In the genomic region with DNA sequence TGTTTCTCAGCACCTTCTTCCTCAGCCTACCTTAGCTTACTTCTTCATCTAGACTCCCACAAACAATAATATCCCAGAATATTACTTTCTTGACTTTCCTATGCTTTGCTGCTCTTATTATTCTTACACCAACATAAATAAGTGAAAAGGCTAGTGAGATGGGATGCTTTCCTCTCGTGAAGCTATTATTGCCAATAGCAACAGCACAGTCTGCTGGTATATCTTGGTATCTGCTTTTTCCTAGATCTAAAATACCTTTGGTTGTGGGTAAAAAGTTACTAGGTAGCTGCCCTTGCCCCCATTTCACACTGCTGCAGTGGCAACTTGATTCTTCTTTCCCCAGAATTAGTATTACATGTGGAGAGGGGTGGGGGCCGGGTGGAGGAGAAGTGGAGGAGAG, we compare ENCODE assay signal across 20 cellular contexts. TPM values are rescaled to one million over a fixed set of nuclear protein-coding genes. Genes with fewer than 3 reads are reported as not detected.
DNase-seq lines count a peak whose midpoint lies in the region; ATAC-seq, FAIRE-seq and TF ChIP-seq lines count a peak whose summit lies in the region.
"Had no signal": no experiment of that assay in that cellular context is flagged by ENCODE, and none has a peak within 500 bp of the region (broad histone marks: within the 10 kb centered on the region; RNA-seq: fewer than 3 reads in every experiment).

No MANE protein-coding gene starts in this region.

- H3K9me3 ChIP-seq in A549 = no peaks in the 10 kb centered on the region
- H3K9me3 ChIP-seq: Caco-2, stomach had no signal

- DNase-seq in A549 (ENCODE audit: low read depth in 1 of 2, low spot score in 1 of 2) (peak in 1 of 2 experiments; percentile 15), RWPE1 (ENCODE audit: low spot score) (no peak), fibroblast of pulmonary artery (ENCODE audit: low read depth) (no peak), hepatic stellate cell (ENCODE audit: low spot score) (no peak), T-cell (no peak)
- no peak for DNase-seq in activated CD4-positive, alpha-beta T cell treated with anti-CD3 and anti-CD28 coated beads, Interleukin-2, amount 50 U/mL, for 1 hour
- DNase-seq: Caco-2; cerebellar nuclear complex; foreskin melanocyte; KBM-7; left ventricle myocardium superior; NCI-H1105 treated with DMSO at 0.1 percent for 48 hours; NCI-H69; stimulated activated CD4-positive, alpha-beta T cell treated with anti-CD3 and anti-CD28 coated beads, Interleukin-2, amount 100 ng/mL, for 24 hours; stomach had no signal

- H3K4me2 ChIP-seq in A549 = no peak overlapping the region

- no peaks in the 10 kb centered on the region for H3K9me3 Mint-ChIP-seq in T-cell
- H3K9me3 Mint-ChIP-seq: activated T-helper 17 cell treated with anti-CD3 and anti-CD28 coated beads, Interleukin-2, amount 50 U/mL, for 72 hours had no signal

- H3K4me1 ChIP-seq in A549 = no peaks in the 10 kb centered on the region
- H3K4me1 ChIP-seq: Caco-2, stomach had no signal

- peak; percentile 34; the same call in 1 of the 3 replicates for TF ChIP-seq CTCF in A549 (IDR thresholded peaks at IDR 0.05)
- 0 out of 2 replicates have a peak, but pooled peaks have one; percentile 3 for TF ChIP-seq CTCF in GM12874 (IDR thresholded peaks at IDR 0.05; ENCODE audit: insufficient read depth, low read depth, low read length)
- TF ChIP-seq CTCF in RWPE1 (conservative IDR thresholded peaks at IDR 0.05; ENCODE audit: low read depth) = peak; percentile 17; the same call in 1 of the 2 replicates
- peak; percentile 29 for TF ChIP-seq CTCF in fibroblast of pulmonary artery (IDR thresholded peaks at IDR 0.05; ENCODE audit: low read length, missing control alignments)

- POLR2A ChIA-PET in A549 (lab: Yijun Ruan, JAX) (interaction anchor here (0.5 kb wide), 1 partner anchor 55 kb away, joined by 4 read pairs; no protein-coding TSS in a partner anchor), RWPE1 (lab: Yijun Ruan, JAX; ENCODE audit: low non-redundant PET) (no interaction called here), T-cell (lab: Charles Lee) (no interaction called here)

- H3K4me3 Mint-ChIP-seq in T-cell = no peak overlapping the region
- H3K4me3 Mint-ChIP-seq: activated T-helper 17 cell treated with anti-CD3 and anti-CD28 coated beads, Interleukin-2, amount 50 U/mL, for 72 hours had no signal

- no peak for TF ChIP-seq EP300 in A549 (IDR thresholded peaks at IDR 0.05)

- CTCF ChIA-PET in A549 (lab: Yijun Ruan, JAX) = interaction anchor here (0.6 to 22.4 kb wide), 13 partner anchors 9 to 164 kb away, joined by 3 to 321 read pairs (median 4); a partner anchor contains a TSS
- CTCF ChIA-PET in RWPE1 (lab: Yijun Ruan, JAX) = interaction anchor here (0.6 to 1.1 kb wide), 3 partner anchors 10 to 105 kb away, joined by 3 read pairs; no protein-coding TSS in a partner anchor
- CTCF ChIA-PET in T-cell (lab: Charles Lee) = interaction anchor here in 1 of 2 donors (1.4 kb wide), 1 partner anchor 56 kb away, joined by 3 read pairs; no protein-coding TSS in a partner anchor

- ATAC-seq in A549 (no peak), HG02588 (IDR thresholded peaks at IDR 0.05; ENCODE audit: unreplicated experiment) (no peak), T-cell (replicated peaks in 1 of 4) (no peak)
- ATAC-seq: activated T-helper 17 cell treated with anti-CD3 and anti-CD28 coated beads, Interleukin-2, amount 50 U/mL, for 72 hours; left ventricle myocardium superior had no signal

- WGBS in A549 (ENCODE audit: missing lambda C conversion rate) = 68% methylated on average over 2 of the region's 2 CpGs

- no peak for TF ChIP-seq POLR2A in A549 (IDR thresholded peaks at IDR 0.05; ENCODE audit: low read length)

- H3K27ac Mint-ChIP-seq in T-cell = no peak overlapping the region
- H3K27ac Mint-ChIP-seq: activated T-helper 17 cell treated with anti-CD3 and anti-CD28 coated beads, Interleukin-2, amount 50 U/mL, for 72 hours had no signal

- no peaks in the 10 kb centered on the region for H3K27me3 Mint-ChIP-seq in T-cell
- H3K27me3 Mint-ChIP-seq: activated T-helper 17 cell treated with anti-CD3 and anti-CD28 coated beads, Interleukin-2, amount 50 U/mL, for 72 hours had no signal

- peak; percentile 35 to 52; a peak in 4 of 5 replicates for TF ChIP-seq RAD21 in A549 (conservative IDR thresholded peaks at IDR 0.05 in 1 of 2, IDR thresholded peaks at IDR 0.05 in 1 of 2)

- FAIRE-seq in A549 (lab: Jason Lieb, UNC) = no peak

- peaks cover 28% of the 10 kb centered on the region for H3K36me3 Mint-ChIP-seq in T-cell

- H3K4me3 ChIP-seq in A549 (no peak overlapping the region), fibroblast of pulmonary artery (replicated peaks; ENCODE audit: low read depth, low read length) (no peak overlapping the region)
- H3K4me3 ChIP-seq: stomach had no signal

- H3K4me1 Mint-ChIP-seq in T-cell = no peaks in the 10 kb centered on the region

- no peak overlapping the region for H3K27ac ChIP-seq in A549
- no peak overlapping the region for H3K27ac ChIP-seq in RWPE1
- H3K27ac ChIP-seq: HL-60, stomach had no signal

TF ChIP-seq in A549, 52 proteins besides CTCF, POLR2A, EP300 and RAD21:
- TF ChIP-seq POLR2AphosphoS2 (conservative IDR thresholded peaks at IDR 0.05; ENCODE audit: low read length) (no peak), CHD2 (IDR thresholded peaks at IDR 0.05; ENCODE audit: low read length, partially characterized antibody) (no peak), FOXS1 (CRISPR knock-in tag; IDR thresholded peaks at IDR 0.05) (no peak), ESRRA (IDR thresholded peaks at IDR 0.05; ENCODE audit: borderline replicate concordance, low read length) (no peak), HOXB5 (CRISPR knock-in tag; IDR thresholded peaks at IDR 0.05) (no peak), TFCP2L1 (CRISPR knock-in tag; IDR thresholded peaks at IDR 0.05) (no peak), CHD4 (IDR thresholded peaks at IDR 0.05; ENCODE audit: borderline replicate concordance) (no peak), FOSL2 (IDR thresholded peaks at IDR 0.05) (no peak), FOSL2 (CRISPR knock-in tag; IDR thresholded peaks at IDR 0.05) (no peak), HOXB13 (CRISPR knock-in tag; IDR thresholded peaks at IDR 0.05; ENCODE audit: low read depth) (no peak), NR3C1 (IDR thresholded peaks at IDR 0.05) (no peak)
- TF ChIP-seq, protein P1, sequence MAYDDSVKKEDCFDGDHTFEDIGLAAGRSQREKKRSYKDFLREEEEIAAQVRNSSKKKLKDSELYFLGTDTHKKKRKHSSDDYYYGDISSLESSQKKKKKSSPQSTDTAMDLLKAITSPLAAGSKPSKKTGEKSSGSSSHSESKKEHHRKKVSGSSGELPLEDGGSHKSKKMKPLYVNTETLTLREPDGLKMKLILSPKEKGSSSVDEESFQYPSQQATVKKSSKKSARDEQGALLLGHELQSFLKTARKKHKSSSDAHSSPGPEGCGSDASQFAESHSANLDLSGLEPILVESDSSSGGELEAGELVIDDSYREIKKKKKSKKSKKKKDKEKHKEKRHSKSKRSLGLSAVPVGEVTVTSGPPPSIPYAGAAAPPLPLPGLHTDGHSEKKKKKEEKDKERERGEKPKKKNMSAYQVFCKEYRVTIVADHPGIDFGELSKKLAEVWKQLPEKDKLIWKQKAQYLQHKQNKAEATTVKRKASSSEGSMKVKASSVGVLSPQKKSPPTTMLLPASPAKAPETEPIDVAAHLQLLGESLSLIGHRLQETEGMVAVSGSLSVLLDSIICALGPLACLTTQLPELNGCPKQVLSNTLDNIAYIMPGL (CRISPR knock-in tag; IDR thresholded peaks at IDR 0.05; ENCODE audit: borderline replicate concordance) = no peak
- TF ChIP-seq, protein P2, sequence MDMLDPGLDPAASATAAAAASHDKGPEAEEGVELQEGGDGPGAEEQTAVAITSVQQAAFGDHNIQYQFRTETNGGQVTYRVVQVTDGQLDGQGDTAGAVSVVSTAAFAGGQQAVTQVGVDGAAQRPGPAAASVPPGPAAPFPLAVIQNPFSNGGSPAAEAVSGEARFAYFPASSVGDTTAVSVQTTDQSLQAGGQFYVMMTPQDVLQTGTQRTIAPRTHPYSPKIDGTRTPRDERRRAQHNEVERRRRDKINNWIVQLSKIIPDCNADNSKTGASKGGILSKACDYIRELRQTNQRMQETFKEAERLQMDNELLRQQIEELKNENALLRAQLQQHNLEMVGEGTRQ (IDR thresholded peaks at IDR 0.05) = no peak
TF ChIP-seq in A549: peak in this region for 0.

RNA-seq across cellular contexts. Expression of a gene that starts 26.1 kb away (rescaled TPM):
- polyA plus RNA-seq in A549 (2011; rRNA removed) = 6.2 and 9.0 TPM in 2 replicates
- polyA plus RNA-seq in A549 (2012; cell fraction: cytosol; rRNA removed) = 7.2 and 8.3 TPM in 2 replicates
- 4.5 and 6.9 TPM in 2 replicates for polyA plus RNA-seq in A549 (2012; cell fraction: nucleus; rRNA removed)
- 13.5 to 16.9 TPM (median 16.0 TPM) in 3 replicates for polyA plus RNA-seq in A549 (2017; fragmentation: RNase III; extraction: RNeasy Plus Mini Kit Qiagen cat#74134 plus additional on column Dnase treatment)
- 7.5 and 7.9 TPM in 2 replicates for polyA minus RNA-seq in A549 (2011; rRNA and poly(A)+ RNA removed)
- total RNA-seq in T-cell = 10 to 100 TPM; 25.6 to 37.8 (median 28.7) TPM

RNA-seq across cellular contexts. Expression of a gene that starts 58.8 kb away (rescaled TPM):
- 0.05 TPM in 1 of 2 replicates, not detected in the other for polyA plus RNA-seq in A549 (2011; rRNA removed)
- polyA plus RNA-seq in A549 (2012; cell fraction: cytosol; rRNA removed) = 0.06 and 0.09 TPM in 2 replicates
- 0.13 and 0.17 TPM in 2 replicates for polyA plus RNA-seq in A549 (2012; cell fraction: nucleus; rRNA removed)
- 0.05 TPM in 2 of 3 replicates, not detected in the other for polyA plus RNA-seq in A549 (2017; fragmentation: RNase III; extraction: RNeasy Plus Mini Kit Qiagen cat#74134 plus additional on column Dnase treatment)
- polyA minus RNA-seq in A549 (2011; rRNA and poly(A)+ RNA removed) = 0.17 and 0.29 TPM in 2 replicates
- under 1 TPM in 3 of 5 donors, not detected in 2; 0.13 to 0.84 (median 0.68) TPM for total RNA-seq in T-cell
- total RNA-seq: activated T-helper 17 cell treated with anti-CD3 and anti-CD28 coated beads, Interleukin-2, amount 50 U/mL, for 72 hours; Caco-2; G401 had no signal
